ENCODE assay signal across 38 cellular contexts in the genomic region with DNA sequence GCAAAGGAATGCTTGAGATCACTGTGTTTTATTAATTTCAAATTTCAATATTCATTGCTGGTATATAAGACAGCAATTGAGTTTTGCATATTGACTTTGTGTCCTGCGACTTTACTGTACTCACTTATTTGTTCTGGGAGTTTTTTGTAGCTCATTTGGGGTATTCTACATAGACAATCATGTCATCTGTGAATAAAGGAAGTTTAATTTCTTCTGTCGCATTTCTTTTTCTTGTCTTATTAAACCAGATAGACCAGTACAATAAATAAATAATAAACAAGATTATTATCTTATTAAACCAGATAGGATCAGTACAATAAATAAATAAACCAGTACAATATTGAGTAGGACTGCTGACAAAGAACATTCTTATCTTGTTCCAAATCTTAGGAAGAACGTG.
"Had no signal": no experiment of that assay in that cellular context is flagged by ENCODE, and none has a peak within 500 bp of the region (broad histone marks: within the 10 kb centered on the region; RNA-seq: fewer than 3 reads in every experiment).

No MANE protein-coding gene starts in this region.

- ATAC-seq: activated naive CD4-positive, alpha-beta T cell treated with anti-CD3 and anti-CD28 coated beads, Interleukin-2, amount 50 U/mL, for 72 hours; activated naive CD8-positive, alpha-beta T cell treated with anti-CD3 and anti-CD28 coated beads, Interleukin-2, amount 50 U/mL, for 24 hours; activated T-cell treated with anti-CD3 and anti-CD28 coated beads, Interleukin-2, amount 50 U/mL, for 72 hours; activated T-helper 17 cell treated with anti-CD3 and anti-CD28 coated beads, Interleukin-2, amount 50 U/mL, for 72 hours; body of pancreas had no signal

- H3K4me1 Mint-ChIP-seq: activated naive CD4-positive, alpha-beta T cell treated with anti-CD3 and anti-CD28 coated beads, Interleukin-2, amount 10 ng/mL, durations not matched to agents 7 days and 5 days; activated naive CD4-positive, alpha-beta T cell treated with anti-CD3 and anti-CD28 coated beads, Interleukin-2, amount 50 U/mL, for 24 hours; activated naive CD8-positive, alpha-beta T cell treated with anti-CD3 and anti-CD28 coated beads for 36 hours; activated naive CD8-positive, alpha-beta T cell treated with anti-CD3 and anti-CD28 coated beads, Interleukin-2, amount 10 ng/mL, durations not matched to agents 7 days and 5 days; activated naive CD8-positive, alpha-beta T cell treated with anti-CD3 and anti-CD28 coated beads, Interleukin-2, amount 50 U/mL, for 24 hours; activated T-helper 17 cell treated with anti-CD3 and anti-CD28 coated beads, Interleukin-2, amount 50 U/mL, for 72 hours; central memory CD8-positive, alpha-beta T cell had no signal

- H3K9me3 Mint-ChIP-seq: activated naive CD4-positive, alpha-beta T cell treated with anti-CD3 and anti-CD28 coated beads for 36 hours; activated naive CD4-positive, alpha-beta T cell treated with anti-CD3 and anti-CD28 coated beads, Interleukin-2, amount 10 ng/mL, durations not matched to agents 7 days and 5 days; activated naive CD4-positive, alpha-beta T cell treated with anti-CD3 and anti-CD28 coated beads, Interleukin-2, amount 50 U/mL, for 24 hours; activated naive CD4-positive, alpha-beta T cell treated with anti-CD3 and anti-CD28 coated beads, Interleukin-2, amount 50 U/mL, for 72 hours; activated naive CD8-positive, alpha-beta T cell treated with anti-CD3 and anti-CD28 coated beads for 36 hours; activated naive CD8-positive, alpha-beta T cell treated with anti-CD3 and anti-CD28 coated beads, Interleukin-2, amount 10 ng/mL, durations not matched to agents 7 days and 5 days; activated naive CD8-positive, alpha-beta T cell treated with anti-CD3 and anti-CD28 coated beads, Interleukin-2, amount 50 U/mL, for 24 hours; activated T-cell treated with anti-CD3 and anti-CD28 coated beads, Interleukin-2, amount 50 U/mL, for 72 hours; activated T-helper 1 cell treated with anti-CD3 and anti-CD28 coated beads, Interleukin-12 subunit alpha, Interleukin-12 subunit beta, Interleukin-2, Interleukin-4 antibody, amounts not matched to agents 30 ng/mL and 10 ng/mL and 1 ng/mL, durations not matched to agents 14 hours and 24 hours and 36 hours; activated T-helper 17 cell treated with anti-CD3 and anti-CD28 coated beads, Interleukin-2, amount 50 U/mL, for 72 hours; activated T-helper 2 cell treated with anti-CD3 and anti-CD28 coated beads, Interferon-gamma antibody, Interleukin-2, Interleukin-4, amounts not matched to agents 10 μg/mL and 5 μg/mL and 100 μg/mL, durations not matched to agents 14 hours and 24 hours and 36 hours; central memory CD8-positive, alpha-beta T cell had no signal

- H3K4me3 ChIP-seq: adrenal gland, ascending aorta, body of pancreas, breast epithelium, cardiac muscle cell had no signal

- H3K27me3 ChIP-seq: adrenal gland, ascending aorta, body of pancreas, breast epithelium, cardiac muscle cell had no signal

- H3K9me3 ChIP-seq: adrenal gland, ascending aorta, body of pancreas, breast epithelium had no signal

- H3K4me1 ChIP-seq: adrenal gland, ascending aorta, body of pancreas, breast epithelium had no signal

- H3K27ac Mint-ChIP-seq: activated naive CD4-positive, alpha-beta T cell treated with anti-CD3 and anti-CD28 coated beads for 36 hours; activated naive CD4-positive, alpha-beta T cell treated with anti-CD3 and anti-CD28 coated beads, Interleukin-2, amount 10 ng/mL, durations not matched to agents 7 days and 5 days; activated naive CD4-positive, alpha-beta T cell treated with anti-CD3 and anti-CD28 coated beads, Interleukin-2, amount 50 U/mL, for 24 hours; activated naive CD4-positive, alpha-beta T cell treated with anti-CD3 and anti-CD28 coated beads, Interleukin-2, amount 50 U/mL, for 72 hours; activated naive CD8-positive, alpha-beta T cell; activated naive CD8-positive, alpha-beta T cell treated with anti-CD3 and anti-CD28 coated beads for 36 hours; activated naive CD8-positive, alpha-beta T cell treated with anti-CD3 and anti-CD28 coated beads, Interleukin-2, amount 10 ng/mL, durations not matched to agents 7 days and 5 days; activated naive CD8-positive, alpha-beta T cell treated with anti-CD3 and anti-CD28 coated beads, Interleukin-2, amount 50 U/mL, for 24 hours; activated T-cell treated with anti-CD3 and anti-CD28 coated beads, Interleukin-2, amount 50 U/mL, for 72 hours; activated T-helper 1 cell treated with anti-CD3 and anti-CD28 coated beads, Interleukin-12 subunit alpha, Interleukin-12 subunit beta, Interleukin-2, Interleukin-4 antibody, amounts not matched to agents 30 ng/mL and 10 ng/mL and 1 ng/mL, durations not matched to agents 14 hours and 24 hours and 36 hours; activated T-helper 17 cell treated with anti-CD3 and anti-CD28 coated beads, Interleukin-2, amount 50 U/mL, for 72 hours; activated T-helper 2 cell treated with anti-CD3 and anti-CD28 coated beads, Interferon-gamma antibody, Interleukin-2, Interleukin-4, amounts not matched to agents 10 μg/mL and 5 μg/mL and 100 μg/mL, durations not matched to agents 14 hours and 24 hours and 36 hours; brain had no signal

- FAIRE-seq: astrocyte, bronchial epithelial cell had no signal

- DNase-seq: activated effector memory CD4-positive, alpha-beta T cell treated with anti-CD3 and anti-CD28 coated beads, Interleukin-2, amount 50 U/mL, for 16 hours; activated effector memory CD4-positive, alpha-beta T cell treated with Interleukin-2 at 50 U/mL for 16 hours; activated gamma-delta T cell; activated gamma-delta T cell treated with Interleukin-2 at 50 U/mL for 16 hours; activated naive CD4-positive, alpha-beta T cell; activated naive CD4-positive, alpha-beta T cell treated with anti-CD3 and anti-CD28 coated beads for 36 hours; activated naive CD4-positive, alpha-beta T cell treated with anti-CD3 and anti-CD28 coated beads, Interleukin-2, amount 10 ng/mL, durations not matched to agents 7 days and 5 days; activated naive CD4-positive, alpha-beta T cell treated with anti-CD3 and anti-CD28 coated beads, Interleukin-2, amount 50 U/mL, for 16 hours; activated naive CD4-positive, alpha-beta T cell treated with Interleukin-2 at 50 U/mL for 16 hours; activated naive CD8-positive, alpha-beta T cell treated with anti-CD3 and anti-CD28 coated beads for 36 hours; activated naive CD8-positive, alpha-beta T cell treated with anti-CD3 and anti-CD28 coated beads, Interleukin-2, amount 10 ng/mL, durations not matched to agents 7 days and 5 days; activated naive CD8-positive, alpha-beta T cell treated with anti-CD3 and anti-CD28 coated beads, Interleukin-2, amount 50 U/mL, for 24 hours; activated T-cell treated with anti-CD3 and anti-CD28 coated beads, Interleukin-2, amount 50 U/mL, for 1 hour; activated T-cell treated with anti-CD3 and anti-CD28 coated beads, Interleukin-2, amount 50 U/mL, for 48 hours; activated T-cell treated with anti-CD3 and anti-CD28 coated beads, Interleukin-2, amount 50 U/mL, for 72 hours; adrenal gland; amniotic stem cell; amygdala; anterior cingulate cortex; aorta; body of pancreas; brain microvascular endothelial cell; caudate nucleus; central memory CD4-positive, alpha-beta T cell; cerebellar nuclear complex had no signal

- H3K4me3 Mint-ChIP-seq: activated naive CD4-positive, alpha-beta T cell treated with anti-CD3 and anti-CD28 coated beads for 36 hours; activated naive CD4-positive, alpha-beta T cell treated with anti-CD3 and anti-CD28 coated beads, Interleukin-2, amount 10 ng/mL, durations not matched to agents 7 days and 5 days; activated naive CD4-positive, alpha-beta T cell treated with anti-CD3 and anti-CD28 coated beads, Interleukin-2, amount 50 U/mL, for 24 hours; activated naive CD8-positive, alpha-beta T cell; activated naive CD8-positive, alpha-beta T cell treated with anti-CD3 and anti-CD28 coated beads for 36 hours; activated naive CD8-positive, alpha-beta T cell treated with anti-CD3 and anti-CD28 coated beads, Interleukin-2, amount 10 ng/mL, durations not matched to agents 7 days and 5 days; activated naive CD8-positive, alpha-beta T cell treated with anti-CD3 and anti-CD28 coated beads, Interleukin-2, amount 50 U/mL, for 24 hours; activated T-cell treated with anti-CD3 and anti-CD28 coated beads, Interleukin-2, amount 50 U/mL, for 72 hours; activated T-helper 1 cell treated with anti-CD3 and anti-CD28 coated beads, Interleukin-12 subunit alpha, Interleukin-12 subunit beta, Interleukin-2, Interleukin-4 antibody, amounts not matched to agents 30 ng/mL and 10 ng/mL and 1 ng/mL, durations not matched to agents 14 hours and 24 hours and 36 hours; activated T-helper 17 cell treated with anti-CD3 and anti-CD28 coated beads, Interleukin-2, amount 50 U/mL, for 72 hours; brain; central memory CD8-positive, alpha-beta T cell had no signal

- H3K36me3 Mint-ChIP-seq: activated naive CD4-positive, alpha-beta T cell treated with anti-CD3 and anti-CD28 coated beads, Interleukin-2, amount 10 ng/mL, durations not matched to agents 7 days and 5 days; activated naive CD4-positive, alpha-beta T cell treated with anti-CD3 and anti-CD28 coated beads, Interleukin-2, amount 50 U/mL, for 24 hours; activated naive CD4-positive, alpha-beta T cell treated with anti-CD3 and anti-CD28 coated beads, Interleukin-2, amount 50 U/mL, for 72 hours; activated naive CD8-positive, alpha-beta T cell; activated naive CD8-positive, alpha-beta T cell treated with anti-CD3 and anti-CD28 coated beads for 36 hours; activated naive CD8-positive, alpha-beta T cell treated with anti-CD3 and anti-CD28 coated beads, Interleukin-2, amount 10 ng/mL, durations not matched to agents 7 days and 5 days; brain had no signal

- H3K36me3 ChIP-seq: adrenal gland, ascending aorta, brain microvascular endothelial cell, breast epithelium, cardiac muscle cell had no signal

- H3K27ac ChIP-seq: adrenal gland, ascending aorta, body of pancreas, brain microvascular endothelial cell, breast epithelium, cardiac muscle cell had no signal
